In the genomic region with DNA sequence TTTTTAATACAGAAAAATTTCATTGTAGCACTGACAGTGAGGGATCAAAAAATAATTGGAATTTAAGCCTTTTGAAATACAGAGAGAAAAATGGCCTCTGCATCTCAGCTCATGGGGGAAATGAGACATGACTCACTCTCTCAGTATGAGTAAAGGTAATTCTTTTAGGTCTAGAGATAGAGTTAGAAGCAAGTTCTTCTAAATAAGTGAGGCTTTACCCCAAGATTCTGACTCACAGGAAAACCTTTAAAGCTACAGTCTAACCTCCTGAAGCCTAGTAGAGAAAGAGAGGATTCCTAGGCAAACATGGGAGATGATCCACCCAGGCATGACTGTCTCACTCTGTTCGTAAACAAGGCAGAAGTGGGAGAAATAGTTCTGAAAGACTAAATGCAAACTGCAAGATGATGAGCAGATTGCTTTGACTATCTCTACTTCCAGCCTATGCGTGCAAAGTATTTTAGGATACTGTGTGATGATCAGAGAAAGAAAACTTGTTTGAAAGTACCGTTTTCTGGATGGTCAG, we compare ENCODE assay signal across 11 cellular contexts.
A peak's percentile ranks its signal among the peaks of the same experiment; 100 is the strongest.
DNase-seq lines count a peak whose midpoint lies in the region; ATAC-seq lines count a peak whose summit lies in the region.
"Had no signal": no experiment of that assay in that cellular context is flagged by ENCODE, and none has a peak within 500 bp of the region (broad histone marks: within the 10 kb centered on the region; RNA-seq: fewer than 3 reads in every experiment).

No MANE protein-coding gene starts in this region.

- ATAC-seq in GM18502 (IDR thresholded peaks at IDR 0.05; ENCODE audit: poor library complexity, unreplicated experiment): peak; percentile 99
- ATAC-seq in GM21737 (IDR thresholded peaks at IDR 0.05; ENCODE audit: unreplicated experiment): peak; percentile 99
- ATAC-seq in HG03575 (IDR thresholded peaks at IDR 0.05; ENCODE audit: extremely low read depth, insufficient number of reproducible peaks, low FRiP score, unreplicated experiment): peak; percentile 100

- H3K36me3 Mint-ChIP-seq in activated CD4-positive, alpha-beta memory T cell treated with anti-CD3 and anti-CD28 coated beads for 36 hours: no peaks in the 10 kb centered on the region
- H3K36me3 Mint-ChIP-seq: memory B cell had no signal

- no peaks in the 10 kb centered on the region for H3K4me1 Mint-ChIP-seq in activated CD4-positive, alpha-beta memory T cell treated with anti-CD3 and anti-CD28 coated beads for 36 hours (ENCODE audit: low read depth)
- H3K4me1 Mint-ChIP-seq: memory B cell had no signal

- H3K27ac Mint-ChIP-seq in activated CD4-positive, alpha-beta memory T cell treated with anti-CD3 and anti-CD28 coated beads for 36 hours: no peak overlapping the region
- H3K27ac Mint-ChIP-seq: memory B cell had no signal

- DNase-seq in kidney glomerular epithelial cell (lab: John Stamatoyannopoulos, UW) (peak; percentile 79), ureter (ENCODE audit: low spot score) (no peak), midbrain (lab: John Stamatoyannopoulos, UW) (no peak), DMS 273 (lab: John Stamatoyannopoulos, UW; ENCODE audit: unreplicated experiment) (no peak)
- DNase-seq in activated CD4-positive, alpha-beta memory T cell treated with anti-CD3 and anti-CD28 coated beads for 36 hours: no peak
- DNase-seq: amniotic stem cell, RPMI8226 had no signal

- CTCF ChIA-PET in activated CD4-positive, alpha-beta memory T cell treated with anti-CD3 and anti-CD28 coated beads for 36 hours (lab: Charles Lee): no interaction called here

- H3K4me3 Mint-ChIP-seq in activated CD4-positive, alpha-beta memory T cell treated with anti-CD3 and anti-CD28 coated beads for 36 hours: no peak overlapping the region
- H3K4me3 Mint-ChIP-seq: memory B cell had no signal

- H3K27me3 Mint-ChIP-seq in activated CD4-positive, alpha-beta memory T cell treated with anti-CD3 and anti-CD28 coated beads for 36 hours: no peaks in the 10 kb centered on the region
- H3K27me3 Mint-ChIP-seq: memory B cell had no signal

- peaks cover 5% of the 10 kb centered on the region for H3K9me3 Mint-ChIP-seq in activated CD4-positive, alpha-beta memory T cell treated with anti-CD3 and anti-CD28 coated beads for 36 hours
- H3K9me3 Mint-ChIP-seq: memory B cell had no signal

- POLR2A ChIA-PET in activated CD4-positive, alpha-beta memory T cell treated with anti-CD3 and anti-CD28 coated beads for 36 hours (lab: Charles Lee): no interaction called here

- intact Hi-C loops in activated CD4-positive, alpha-beta memory T cell treated with anti-CD3 and anti-CD28 coated beads for 36 hours (cut with micrococcal nuclease): no loop called here
